Comparison of ENCODE assay signal across 22 cellular contexts in genomic region chr11:96664108-96664507, GRCh38.
"Had no signal": no experiment of that assay in that cellular context is flagged by ENCODE, and none has a peak within 500 bp of the region (broad histone marks: within the 10 kb centered on the region; RNA-seq: fewer than 3 reads in every experiment).

No MANE protein-coding gene starts in this region.

- H3K9me3 ChIP-seq: body of pancreas, gastroesophageal sphincter, neutrophil, right lobe of liver, testis, transverse colon had no signal

- H3K36me3 ChIP-seq: gastroesophageal sphincter, neutrophil, right lobe of liver had no signal

- ATAC-seq: activated CD4-positive, alpha-beta T cell treated with anti-CD3 and anti-CD28 coated beads for 36 hours; activated T-cell treated with anti-CD3 and anti-CD28 coated beads, Interleukin-2, amount 50 U/mL, for 72 hours; body of pancreas; gastroesophageal sphincter; left colon; right lobe of liver; stimulated activated naive CD8-positive, alpha-beta T cell treated with anti-CD3 and anti-CD28 coated beads, Interleukin-15, Interleukin-2, amounts not matched to agents 100 U/mL and 50 U/mL, for 24 hours had no signal

- H3K4me3 ChIP-seq: body of pancreas, gastroesophageal sphincter, hepatocyte, right lobe of liver, testis, transverse colon had no signal

- H3K4me1 ChIP-seq: body of pancreas, gastroesophageal sphincter, right lobe of liver, testis, transverse colon had no signal

- H3K27ac ChIP-seq: body of pancreas, epithelial cell of prostate, gastroesophageal sphincter, hepatocyte, neutrophil, right lobe of liver, testis, transverse colon had no signal

- DNase-seq: activated CD4-positive, alpha-beta T cell treated with anti-CD3 and anti-CD28 coated beads for 36 hours; activated CD4-positive, CD25-positive, alpha-beta regulatory T cell; activated naive CD4-positive, alpha-beta T cell; activated T-cell treated with anti-CD3 and anti-CD28 coated beads for 4 hours; activated T-cell treated with anti-CD3 and anti-CD28 coated beads, Interleukin-2, amount 50 U/mL, for 72 hours; aorta; body of pancreas; dermis blood vessel endothelial cell; effector CD4-positive, alpha-beta T cell; left colon; mammary epithelial cell; naive B cell; nephron progenitor cell; right lobe of liver; stimulated activated CD4-positive, alpha-beta T cell treated with anti-CD3 and anti-CD28 coated beads, Interleukin-2, amount 100 ng/mL, for 48 hours; stimulated activated naive CD8-positive, alpha-beta T cell treated with anti-CD3 and anti-CD28 coated beads, Interleukin-15, Interleukin-2, amounts not matched to agents 100 U/mL and 50 U/mL, for 24 hours; testis; transverse colon had no signal

- H3K27me3 ChIP-seq: body of pancreas, gastroesophageal sphincter, hepatocyte, neutrophil, right lobe of liver, testis, transverse colon had no signal
